13 cellular contexts compared by ENCODE assay signal in genomic region chr1:241591317-241591716, GRCh38. TPM values are rescaled to one million over a fixed set of nuclear protein-coding genes. Genes with fewer than 3 reads are reported as not detected.
DNase-seq lines count a peak whose midpoint lies in the region; ATAC-seq, FAIRE-seq and TF ChIP-seq lines count a peak whose summit lies in the region.
"Had no signal": no experiment of that assay in that cellular context is flagged by ENCODE, and none has a peak within 500 bp of the region (broad histone marks: within the 10 kb centered on the region; RNA-seq: fewer than 3 reads in every experiment).

No MANE protein-coding gene starts in this region.

- H3K4me2 ChIP-seq in mesendoderm (ENCODE audit: low read length), result no peak overlapping the region

- no peak overlapping the region for H3K18ac ChIP-seq in mesendoderm (ENCODE audit: low read length)

- no peak overlapping the region for H3K27ac ChIP-seq in body of pancreas
- H3K27ac ChIP-seq in mesendoderm (ENCODE audit: low read depth, low read length), result no peak overlapping the region
- H3K27ac ChIP-seq: uterus had no signal

- H3K23ac ChIP-seq in mesendoderm (ENCODE audit: low read length), result no peak overlapping the region

- DNase-seq in CD14-positive monocyte (ENCODE audit: low spot score) (peak; percentile 59), HTR-8/SVneo (ENCODE audit: insufficient read length, low spot score) (peak; percentile 41), body of pancreas (no peak), mesendoderm (peak; percentile 62), NCI-H748 (lab: John Stamatoyannopoulos, UW; ENCODE audit: unreplicated experiment) (no peak), DMS153 (lab: John Stamatoyannopoulos, UW) (no peak)
- DNase-seq: activated CD8-positive, alpha-beta T cell treated with anti-CD3 and anti-CD28 coated beads, Interleukin-2, amount 10 ng/mL, durations not matched to agents 7 days and 5 days; natural killer cell; NCI-H510A treated with DMSO at 0.1 percent for 48 hours; uterus had no signal

- H3K4me3 Mint-ChIP-seq in CD14-positive monocyte, result no peak overlapping the region
- H3K4me3 Mint-ChIP-seq: activated CD8-positive, alpha-beta T cell treated with anti-CD3 and anti-CD28 coated beads, Interleukin-2, amount 10 ng/mL, durations not matched to agents 7 days and 5 days; natural killer cell had no signal

- H3K4me3 ChIP-seq in body of pancreas (no peak overlapping the region), mesendoderm (ENCODE audit: low read length) (no peak overlapping the region)
- H3K4me3 ChIP-seq: skin epidermis, uterus had no signal

- no peak overlapping the region for H3K4ac ChIP-seq in mesendoderm (ENCODE audit: low read depth, low read length)

- TF ChIP-seq CTCF in CD14-positive monocyte (IDR thresholded peaks at IDR 0.05) (no peak), body of pancreas (IDR thresholded peaks at IDR 0.05) (no peak)

- intact Hi-C loops in CD14-positive monocyte (cut with micrococcal nuclease), result loop anchor here in 1 of 2 donors (5.0 kb wide), 2 partner anchors 39 to 59 kb away; partner anchors contain the start of gene KMO
- intact Hi-C loops in body of pancreas (cut with DNase I), result no loop called here

- H2BK120ac ChIP-seq in mesendoderm (ENCODE audit: low read depth, low read length), result no peak overlapping the region

- H3K56ac ChIP-seq in mesendoderm (ENCODE audit: low read length), result no peak overlapping the region

- no peaks in the 10 kb centered on the region for H3K79me2 ChIP-seq in mesendoderm (ENCODE audit: control insufficient read depth, insufficient read depth, low read length)

- H3K79me1 ChIP-seq in mesendoderm (ENCODE audit: low read length), result no peaks in the 10 kb centered on the region

- FAIRE-seq in HTR-8/SVneo (lab: Jason Lieb, UNC), result no peak

- TF ChIP-seq POLR2A in body of pancreas (IDR thresholded peaks at IDR 0.05), result no peak

- no peak overlapping the region for H3K9ac ChIP-seq in mesendoderm (ENCODE audit: low read length)

- no peak overlapping the region for H2BK15ac ChIP-seq in mesendoderm (replicated peaks; ENCODE audit: low read depth)

- no peak overlapping the region for H4K8ac ChIP-seq in mesendoderm (ENCODE audit: low read depth, low read length)

- no peaks in the 10 kb centered on the region for H3K27me3 ChIP-seq in body of pancreas
- no peaks in the 10 kb centered on the region for H3K27me3 ChIP-seq in mesendoderm (ENCODE audit: insufficient read depth, low read length, poor library complexity)
- H3K27me3 ChIP-seq: uterus had no signal

- no peaks in the 10 kb centered on the region for H3K27me3 Mint-ChIP-seq in CD14-positive monocyte (ENCODE audit: low read depth in 3 of 3)

- peaks cover 54 to 58% of the 10 kb centered on the region in 2 donors for H3K36me3 Mint-ChIP-seq in CD14-positive monocyte
- H3K36me3 Mint-ChIP-seq: natural killer cell had no signal

- no peaks in the 10 kb centered on the region for H3K9me3 Mint-ChIP-seq in CD14-positive monocyte
- H3K9me3 Mint-ChIP-seq: natural killer cell had no signal

- ATAC-seq in body of pancreas (peak; percentile 35), GM18867 (IDR thresholded peaks at IDR 0.05; ENCODE audit: unreplicated experiment) (no peak), GM21723 (IDR thresholded peaks at IDR 0.05; ENCODE audit: unreplicated experiment) (no peak)
- ATAC-seq: activated CD8-positive, alpha-beta T cell treated with anti-CD3 and anti-CD28 coated beads, Interleukin-2, amount 10 ng/mL, durations not matched to agents 7 days and 5 days; natural killer cell had no signal

- no peak overlapping the region for H2BK5ac ChIP-seq in mesendoderm (ENCODE audit: low read length)

- no peak overlapping the region for H2AK5ac ChIP-seq in mesendoderm (ENCODE audit: low read length)

- no peak overlapping the region for H4K5ac ChIP-seq in mesendoderm (ENCODE audit: low read length)

- no peaks in the 10 kb centered on the region for H3K9me3 ChIP-seq in body of pancreas
- H3K9me3 ChIP-seq: uterus had no signal

- peaks cover 41% of the 10 kb centered on the region for H3K4me1 Mint-ChIP-seq in CD14-positive monocyte
- H3K4me1 Mint-ChIP-seq: natural killer cell had no signal

- H3K4me1 ChIP-seq in body of pancreas, result no peaks in the 10 kb centered on the region
- peaks cover 2% of the 10 kb centered on the region for H3K4me1 ChIP-seq in mesendoderm (ENCODE audit: control insufficient read depth, low read depth, low read length)
- H3K4me1 ChIP-seq: uterus had no signal

- no peaks in the 10 kb centered on the region for H3K36me3 ChIP-seq in body of pancreas (replicated peaks in 1 of 2; ENCODE audit: insufficient read depth in 1 of 2, low read depth in 2 of 2)
- H3K36me3 ChIP-seq in mesendoderm (ENCODE audit: control insufficient read depth, insufficient read depth, low read length), result no peaks in the 10 kb centered on the region
- H3K36me3 ChIP-seq: uterus had no signal

- H3K27ac Mint-ChIP-seq in CD14-positive monocyte, result peak overlapping the region in 6 of 7 donors; percentile 8 to 90 (median 71)
- H3K27ac Mint-ChIP-seq: activated CD8-positive, alpha-beta T cell treated with anti-CD3 and anti-CD28 coated beads, Interleukin-2, amount 10 ng/mL, durations not matched to agents 7 days and 5 days; natural killer cell had no signal

RNA-seq across cellular contexts. Expression of gene CHML, which starts 48.9 kb away (rescaled TPM):
- 1 to 10 TPM; 3.4 TPM for polyA plus RNA-seq in CD14-positive monocyte
- total RNA-seq in body of pancreas, result 1 to 10 TPM; 1.6 to 3.6 TPM
- 24.1 TPM for polyA plus RNA-seq in mesendoderm (2013, experiment 1 of 2)
- 24.6 TPM for polyA plus RNA-seq in mesendoderm (2013, experiment 2 of 2)

RNA-seq across cellular contexts. Expression of gene OPN3, which starts 48.9 kb away (rescaled TPM):
- 10 to 100 TPM; 55.2 to 56.1 TPM for polyA plus RNA-seq in CD14-positive monocyte
- 1 to 10 TPM; 2.3 to 7.0 TPM for total RNA-seq in body of pancreas
- 15.1 TPM for polyA plus RNA-seq in mesendoderm (2013, experiment 1 of 2)
- polyA plus RNA-seq in mesendoderm (2013, experiment 2 of 2), result 15.1 TPM

RNA-seq across cellular contexts. Expression of gene KMO, which starts 59.1 kb away (rescaled TPM):
- polyA plus RNA-seq in CD14-positive monocyte, result 1 to 10 TPM; 4.7 to 6.4 TPM
- total RNA-seq in body of pancreas, result 1 to 10 TPM; 1.3 to 3.6 TPM
- polyA plus RNA-seq in mesendoderm (2013, experiment 1 of 2), result not detected
- not detected for polyA plus RNA-seq in mesendoderm (2013, experiment 2 of 2)
- total RNA-seq: activated CD8-positive, alpha-beta T cell treated with anti-CD3 and anti-CD28 coated beads, Interleukin-2, amount 10 ng/mL, durations not matched to agents 7 days and 5 days had no signal

Comparison
In these comparisons a context has a peak if more than half of its experiments do, and no peak if none do; other contexts are left out.
1. DNase-seq: peak in CD14-positive monocyte (single experiment), HTR-8/SVneo (single experiment) and mesendoderm (single experiment); none in body of pancreas (0 of 4), NCI-H748 (single experiment) and DMS153 (single experiment).